Comparison of ENCODE assay signal across 8 cellular contexts in genomic region chr6:30793521-30794194, GRCh38. TPM values are rescaled to one million over a fixed set of nuclear protein-coding genes. Genes with fewer than 3 reads are reported as not detected.
DNase-seq lines count a peak whose midpoint lies in the region; ATAC-seq and TF ChIP-seq lines count a peak whose summit lies in the region.

No MANE protein-coding gene starts in this region.

- in situ Hi-C loops in GM13977 (cut with MboI; ENCODE audit: low pct_unique_long_range_greater_than_20kb, low sequenced_read_pairs, unreplicated experiment) (no loop called here), Panc1 (cut with HindIII; ENCODE audit: low pct_unique_long_range_greater_than_20kb, low sequenced_read_pairs) (no loop called here)

- ATAC-seq in Panc1 = peak; percentile 78
- no peak for ATAC-seq in GM18502 (IDR thresholded peaks at IDR 0.05; ENCODE audit: poor library complexity, unreplicated experiment)
- ATAC-seq in GM21367 (IDR thresholded peaks at IDR 0.05; ENCODE audit: unreplicated experiment) = no peak
- ATAC-seq in HG03097 (IDR thresholded peaks at IDR 0.05; ENCODE audit: low FRiP score, unreplicated experiment) = no peak

- H3K4me1 ChIP-seq in Panc1 (ENCODE audit: control insufficient read depth, insufficient read depth, low read length) (peaks cover 22% of the 10 kb centered on the region; the same call in 1 of the 2 replicates), esophagus (ENCODE audit: control insufficient read depth in 2 of 2, insufficient read depth in 2 of 2, low read length in 1 of 2) (no peaks in the 10 kb centered on the region), rectal smooth muscle tissue (ENCODE audit: control insufficient read depth, insufficient read depth, low read length) (no peaks in the 10 kb centered on the region)

- no peaks in the 10 kb centered on the region for H3K27me3 ChIP-seq in Panc1 (ENCODE audit: control insufficient read depth, insufficient read depth, low read length)
- no peaks in the 10 kb centered on the region for H3K27me3 ChIP-seq in esophagus (ENCODE audit: control insufficient read depth in 1 of 2, insufficient read depth in 2 of 2, low read length in 2 of 2)
- H3K27me3 ChIP-seq in rectal smooth muscle tissue (ENCODE audit: control insufficient read depth, insufficient read depth, low read length) = no peaks in the 10 kb centered on the region

- H3K27ac ChIP-seq in Panc1 (ENCODE audit: low read length) (peak overlapping the region; percentile 78), esophagus (ENCODE audit: low read depth in 2 of 2, low read length in 1 of 2) (peak overlapping the region; percentile 47 to 68), rectal smooth muscle tissue (ENCODE audit: low read depth, low read length) (peak overlapping the region; percentile 66)

- intact Hi-C loops in Panc1 (cut with micrococcal nuclease; ENCODE audit: unreplicated experiment) = no loop called here

- POLR2A ChIA-PET in Panc1 (lab: Charles Lee) = interaction anchor here (0.5 kb wide), 2 partner anchors 9 to 30 kb away, joined by 3 read pairs; no protein-coding TSS in a partner anchor

- TF ChIP-seq CTCF in GM13977 (IDR thresholded peaks at IDR 0.05; ENCODE audit: extremely low read depth, insufficient read depth, missing control alignments) (no peak), Panc1 (IDR thresholded peaks at IDR 0.05) (no peak)

- H3K36me3 ChIP-seq in Panc1 (ENCODE audit: control insufficient read depth, insufficient read depth, low read length) (no peaks in the 10 kb centered on the region), esophagus (ENCODE audit: control insufficient read depth in 2 of 2, insufficient read depth in 2 of 2, low read length in 1 of 2) (no peaks in the 10 kb centered on the region), rectal smooth muscle tissue (ENCODE audit: control insufficient read depth, insufficient read depth, low read length) (no peaks in the 10 kb centered on the region)

- 55 to 59% methylated on average over 6 of the region's 6 CpGs for WGBS in esophagus, 2 donors

- DNase-seq in GM13977 (ENCODE audit: low spot score) (peak; percentile 61), Panc1 (ENCODE audit: low read depth, low spot score) (no peak), NCI-H2107 (lab: John Stamatoyannopoulos, UW) (no peak)

- H3K4me3 ChIP-seq in Panc1 (ENCODE audit: low read depth in 2 of 2, low read length in 2 of 2) (peak overlapping the region in 1 of 2 experiments; percentile 23; a peak in 2 of 4 replicates), esophagus (ENCODE audit: low read depth in 1 of 2, low read length in 2 of 2) (no peak overlapping the region), rectal smooth muscle tissue (ENCODE audit: low read length) (no peak overlapping the region)

- BruUV-seq in Panc1 (replicated peaks; lab: Mats Ljungman, UMichigan) = no TSS peak

- no peak overlapping the region for H3K9ac ChIP-seq in rectal smooth muscle tissue (ENCODE audit: low read length)

- CTCF ChIA-PET in Panc1 (lab: Charles Lee) = interaction anchor here (0.6 kb wide), 1 partner anchor 261 kb away, joined by 7 read pairs; no protein-coding TSS in a partner anchor

- H3K9me3 ChIP-seq in Panc1 (ENCODE audit: control insufficient read depth, insufficient read depth, low read depth, low read length) (no peaks in the 10 kb centered on the region), esophagus (ENCODE audit: control insufficient read depth in 2 of 2, insufficient read depth in 1 of 2, low read depth in 1 of 2, low read length in 1 of 2) (no peaks in the 10 kb centered on the region)

RNA-seq across cellular contexts. Expression of gene IER3, which starts 49.3 kb away (rescaled TPM):
- 106 TPM for total RNA-seq in Panc1 (2021; ENCODE audit: unreplicated experiment)
- 166 TPM for polyA plus RNA-seq in Panc1 (2012; ENCODE audit: insufficient read length)
- 100 to 1,000 TPM; 178 to 187 TPM for polyA plus RNA-seq in esophagus

RNA-seq across cellular contexts. Expression of gene FLOT1, which starts 51.2 kb away (rescaled TPM):
- 176 TPM for total RNA-seq in Panc1 (2021; ENCODE audit: unreplicated experiment)
- 221 TPM for polyA plus RNA-seq in Panc1 (2012; ENCODE audit: insufficient read length)
- 10 to 100 TPM; 80.9 to 87.0 TPM for polyA plus RNA-seq in esophagus
